Comparison of ENCODE assay signal across 26 cellular contexts in genomic region chr2:38265461-38265860, GRCh38.
"Had no signal": no experiment of that assay in that cellular context is flagged by ENCODE, and none has a peak within 500 bp of the region (broad histone marks: within the 10 kb centered on the region; RNA-seq: fewer than 3 reads in every experiment).

No MANE protein-coding gene starts in this region.

- H3K27ac ChIP-seq: body of pancreas, cardiac muscle cell, colonic mucosa, foreskin keratinocyte, lower lobe of right lung, transverse colon had no signal

- H3K9me3 Mint-ChIP-seq: naive thymus-derived CD8-positive, alpha-beta T cell had no signal

- H3K36me3 ChIP-seq: adrenal gland, cardiac muscle cell, colonic mucosa, heart left ventricle, left lung, lower lobe of right lung, transverse colon had no signal

- H3K9me3 ChIP-seq: adrenal gland, body of pancreas, colonic mucosa, heart left ventricle, lower lobe of right lung, transverse colon had no signal

- H3K4me3 Mint-ChIP-seq: activated CD4-positive, alpha-beta T cell treated with anti-CD3 and anti-CD28 coated beads for 36 hours; activated CD8-positive, alpha-beta memory T cell treated with anti-CD3 and anti-CD28 coated beads, Interleukin-2, amount 10 ng/mL, durations not matched to agents 7 days and 5 days; activated CD8-positive, alpha-beta T cell treated with anti-CD3 and anti-CD28 coated beads, Interleukin-2, amount 10 ng/mL, durations not matched to agents 7 days and 5 days; activated naive CD8-positive, alpha-beta T cell treated with anti-CD3 and anti-CD28 coated beads for 36 hours; naive thymus-derived CD8-positive, alpha-beta T cell had no signal

- H3K36me3 Mint-ChIP-seq: activated naive CD8-positive, alpha-beta T cell treated with anti-CD3 and anti-CD28 coated beads for 36 hours; naive thymus-derived CD8-positive, alpha-beta T cell had no signal

- ATAC-seq: activated CD4-positive, alpha-beta T cell treated with anti-CD3 and anti-CD28 coated beads for 36 hours; activated CD8-positive, alpha-beta memory T cell treated with anti-CD3 and anti-CD28 coated beads, Interleukin-2, amount 10 ng/mL, durations not matched to agents 7 days and 5 days; activated CD8-positive, alpha-beta T cell treated with anti-CD3 and anti-CD28 coated beads, Interleukin-2, amount 10 ng/mL, durations not matched to agents 7 days and 5 days; body of pancreas; foreskin keratinocyte; lower lobe of right lung; naive thymus-derived CD8-positive, alpha-beta T cell; right cardiac atrium; stimulated activated naive CD8-positive, alpha-beta T cell treated with anti-CD3 and anti-CD28 coated beads, Interleukin-15, Interleukin-2, amounts not matched to agents 100 U/mL and 50 U/mL, for 24 hours had no signal

- H3K4me3 ChIP-seq: adrenal gland, body of pancreas, cardiac muscle cell, colonic mucosa, heart left ventricle, left lung, lower lobe of right lung, transverse colon had no signal

- H3K4me1 ChIP-seq: body of pancreas, colonic mucosa, foreskin keratinocyte, lower lobe of right lung, transverse colon had no signal

- H3K27me3 Mint-ChIP-seq: activated CD8-positive, alpha-beta memory T cell treated with anti-CD3 and anti-CD28 coated beads, Interleukin-2, amount 10 ng/mL, durations not matched to agents 7 days and 5 days had no signal

- H3K27me3 ChIP-seq: adrenal gland, body of pancreas, cardiac muscle cell, colonic mucosa, foreskin keratinocyte, heart left ventricle, left lung, transverse colon had no signal

- H3K27ac Mint-ChIP-seq: activated CD4-positive, alpha-beta T cell treated with anti-CD3 and anti-CD28 coated beads for 36 hours; activated CD8-positive, alpha-beta memory T cell treated with anti-CD3 and anti-CD28 coated beads, Interleukin-2, amount 10 ng/mL, durations not matched to agents 7 days and 5 days; activated CD8-positive, alpha-beta T cell treated with anti-CD3 and anti-CD28 coated beads, Interleukin-2, amount 10 ng/mL, durations not matched to agents 7 days and 5 days; activated naive CD8-positive, alpha-beta T cell treated with anti-CD3 and anti-CD28 coated beads for 36 hours had no signal

- DNase-seq: activated CD4-positive, alpha-beta T cell treated with anti-CD3 and anti-CD28 coated beads for 36 hours; activated CD4-positive, CD25-positive, alpha-beta regulatory T cell; activated CD8-positive, alpha-beta T cell treated with anti-CD3 and anti-CD28 coated beads, Interleukin-2, amount 10 ng/mL, durations not matched to agents 7 days and 5 days; activated naive CD4-positive, alpha-beta T cell treated with Interleukin-2 at 50 U/mL for 16 hours; activated naive CD8-positive, alpha-beta T cell treated with anti-CD3 and anti-CD28 coated beads for 36 hours; activated T-cell treated with anti-CD3 and anti-CD28 coated beads, Interleukin-2, amount 50 U/mL, for 48 hours; adrenal gland; aorta; body of pancreas; cerebellar nuclear complex; colonic mucosa; effector CD8-positive, alpha-beta T cell; foreskin keratinocyte; heart left ventricle; kidney glomerular epithelial cell; left lung; lower lobe of right lung; naive thymus-derived CD8-positive, alpha-beta T cell; posterior cingulate gyrus; right cardiac atrium; stimulated activated CD4-positive, alpha-beta T cell treated with anti-CD3 and anti-CD28 coated beads, Interleukin-4, amount 100 ng/mL, for 1 hour; stimulated activated naive CD8-positive, alpha-beta T cell treated with anti-CD3 and anti-CD28 coated beads, Interleukin-15, Interleukin-2, amounts not matched to agents 100 U/mL and 50 U/mL, for 24 hours; substantia nigra; transverse colon had no signal
